18 cellular contexts compared by ENCODE assay signal in genomic region chr6:10547809-10548208, GRCh38. TPM values are rescaled to one million over a fixed set of nuclear protein-coding genes. Genes with fewer than 3 reads are reported as not detected.
DNase-seq lines count a peak whose midpoint lies in the region; ATAC-seq and TF ChIP-seq lines count a peak whose summit lies in the region.
"Had no signal": no experiment of that assay in that cellular context is flagged by ENCODE, and none has a peak within 500 bp of the region (broad histone marks: within the 10 kb centered on the region; RNA-seq: fewer than 3 reads in every experiment).

No MANE protein-coding gene starts in this region.

- no peak for TF ChIP-seq CTCF in right atrium auricular region (IDR thresholded peaks at IDR 0.05)
- no peak for TF ChIP-seq CTCF in gastroesophageal sphincter (IDR thresholded peaks at IDR 0.05)
- TF ChIP-seq CTCF in thoracic aorta (IDR thresholded peaks at IDR 0.05) = no peak
- no peak for TF ChIP-seq CTCF in mesothelial cell of epicardium (IDR thresholded peaks at IDR 0.05; ENCODE audit: unreplicated experiment)

- peaks cover 9% of the 10 kb centered on the region for H3K4me1 Mint-ChIP-seq in mesothelial cell of epicardium

- TF ChIP-seq EP300 in gastroesophageal sphincter (IDR thresholded peaks at IDR 0.05) = no peak

- no peak for DNase-seq in Right ventricle myocardium superior
- no peak for DNase-seq in right atrium auricular region (ENCODE audit: low spot score)
- no peak for DNase-seq in Karpas-422
- no peak for DNase-seq in thoracic aorta (ENCODE audit: low spot score)
- no peak for DNase-seq in mesothelial cell of epicardium (ENCODE audit: low spot score in 2 of 2, unreplicated experiment in 2 of 2)
- DNase-seq: 8988T; CD4-positive, alpha-beta memory T cell; DMS153; DMS79; GDM1; HCEC 1CT had no signal

- H3K4me1 ChIP-seq in right atrium auricular region = no peaks in the 10 kb centered on the region
- peaks cover 2% of the 10 kb centered on the region; the same call in 1 of the 2 replicates for H3K4me1 ChIP-seq in Karpas-422 (ENCODE audit: low read length)
- peaks cover under 1 to 51% (median 8%) of the 10 kb centered on the region in 3 donors for H3K4me1 ChIP-seq in gastroesophageal sphincter
- peaks cover 30 to 51% of the 10 kb centered on the region in 2 donors for H3K4me1 ChIP-seq in thoracic aorta (ENCODE audit: control insufficient read depth in 1 of 2, low read depth in 2 of 2)
- H3K4me1 ChIP-seq: BLaER1 had no signal

- H3K36me3 ChIP-seq in right atrium auricular region = no peaks in the 10 kb centered on the region
- no peaks in the 10 kb centered on the region; the same call in 1 of the 2 replicates for H3K36me3 ChIP-seq in Karpas-422 (ENCODE audit: insufficient read depth, low read length)
- no peaks in the 10 kb centered on the region for H3K36me3 ChIP-seq in gastroesophageal sphincter
- H3K36me3 ChIP-seq in thoracic aorta = no peaks in the 10 kb centered on the region
- H3K36me3 ChIP-seq: BLaER1 had no signal

- no peak overlapping the region for H3K9ac ChIP-seq in Karpas-422 (ENCODE audit: low read length)
- H3K9ac ChIP-seq: BLaER1 had no signal

- ATAC-seq in Right ventricle myocardium superior (ENCODE audit: poor library complexity) (peak; percentile 70), gastroesophageal sphincter (no peak), thoracic aorta (ENCODE audit: insufficient number of reproducible peaks, low FRiP score, low read depth) (no peak), HG03520 (IDR thresholded peaks at IDR 0.05; ENCODE audit: unreplicated experiment) (no peak), GM18519 (IDR thresholded peaks at IDR 0.05; ENCODE audit: low FRiP score, unreplicated experiment) (no peak)
- ATAC-seq: HepG2 had no signal

- H3K27ac Mint-ChIP-seq in mesothelial cell of epicardium = no peak overlapping the region
- H3K27ac Mint-ChIP-seq: CD4-positive, alpha-beta memory T cell; IgD-negative memory B cell had no signal

- no peaks in the 10 kb centered on the region for H3K27me3 Mint-ChIP-seq in mesothelial cell of epicardium (ENCODE audit: low read depth)
- H3K27me3 Mint-ChIP-seq: CD4-positive, alpha-beta memory T cell; IgD-negative memory B cell had no signal

- H4K20me1 ChIP-seq in Karpas-422 (ENCODE audit: insufficient read depth, low read depth, low read length) = no peaks in the 10 kb centered on the region
- H4K20me1 ChIP-seq: BLaER1 had no signal

- H2AFZ ChIP-seq in Karpas-422 (ENCODE audit: low read length) = no peak overlapping the region

- H3K27ac ChIP-seq in right atrium auricular region = no peak overlapping the region
- H3K27ac ChIP-seq in Karpas-422 (ENCODE audit: low read length) = peak overlapping the region; percentile 11; the same call in 1 of the 2 replicates
- peak overlapping the region; percentile 5 to 86 (median 45) for H3K27ac ChIP-seq in gastroesophageal sphincter
- H3K27ac ChIP-seq in thoracic aorta = peak overlapping the region; percentile 92 to 96
- H3K27ac ChIP-seq: BLaER1 had no signal

- intact Hi-C loops in Right ventricle myocardium superior (cut with DNase I) = no loop called here

- no peak overlapping the region for H3K4me2 ChIP-seq in Karpas-422 (ENCODE audit: low read depth, low read length, poor library complexity, severe bottlenecking)
- H3K4me2 ChIP-seq: BLaER1 had no signal

- no peak overlapping the region for H3K4me3 ChIP-seq in right atrium auricular region
- no peak overlapping the region for H3K4me3 ChIP-seq in Karpas-422 (ENCODE audit: low read length)
- no peak overlapping the region for H3K4me3 ChIP-seq in gastroesophageal sphincter
- no peak overlapping the region for H3K4me3 ChIP-seq in thoracic aorta
- H3K4me3 ChIP-seq: BLaER1 had no signal

- no peaks in the 10 kb centered on the region for H3K9me3 ChIP-seq in right atrium auricular region
- H3K9me3 ChIP-seq in Karpas-422 (ENCODE audit: low read length) = no peaks in the 10 kb centered on the region
- no peaks in the 10 kb centered on the region for H3K9me3 ChIP-seq in gastroesophageal sphincter
- no peaks in the 10 kb centered on the region for H3K9me3 ChIP-seq in thoracic aorta
- H3K9me3 ChIP-seq: BLaER1 had no signal

- no peaks in the 10 kb centered on the region for H3K9me3 Mint-ChIP-seq in mesothelial cell of epicardium
- H3K9me3 Mint-ChIP-seq: CD4-positive, alpha-beta memory T cell; IgD-negative memory B cell had no signal

- peaks cover 82% of the 10 kb centered on the region for H3K79me2 ChIP-seq in Karpas-422 (ENCODE audit: low read length)

- TF ChIP-seq POLR2A in gastroesophageal sphincter (IDR thresholded peaks at IDR 0.05) = no peak

- peaks cover 5% of the 10 kb centered on the region for H3K36me3 Mint-ChIP-seq in mesothelial cell of epicardium
- H3K36me3 Mint-ChIP-seq: CD4-positive, alpha-beta memory T cell had no signal

- H3K9me2 ChIP-seq in Karpas-422 (replicated peaks; ENCODE audit: insufficient read depth, low read length) = no peaks in the 10 kb centered on the region

- H3K4me3 Mint-ChIP-seq in mesothelial cell of epicardium = no peak overlapping the region
- H3K4me3 Mint-ChIP-seq: CD14-positive monocyte; CD4-positive, alpha-beta memory T cell; IgD-negative memory B cell had no signal

- no peaks in the 10 kb centered on the region for H3K27me3 ChIP-seq in right atrium auricular region
- no peaks in the 10 kb centered on the region for H3K27me3 ChIP-seq in Karpas-422 (ENCODE audit: low read length)
- no peaks in the 10 kb centered on the region for H3K27me3 ChIP-seq in gastroesophageal sphincter
- H3K27me3 ChIP-seq in thoracic aorta (replicated peaks; ENCODE audit: insufficient read depth) = no peaks in the 10 kb centered on the region
- H3K27me3 ChIP-seq: BLaER1 had no signal

RNA-seq across cellular contexts. Expression of gene GCNT2, which starts 26.7 kb away (rescaled TPM):
- total RNA-seq in Right ventricle myocardium superior (37.1 TPM), right atrium auricular region (10 to 100 TPM in 1 of 2 donors, 1 to 10 TPM in 1; 3.3 to 13.5 TPM), gastroesophageal sphincter (10 to 100 TPM; 14.9 to 36.7 (median 23.6) TPM), thoracic aorta (10 to 100 TPM; 29.1 to 44.9 TPM), mesothelial cell of epicardium (29.3 to 35.0 TPM (median 32.2 TPM) in 3 replicates)
- total RNA-seq in Karpas-422 (2014; rRNA removed; shearing (Covaris generic); ENCODE audit: low replicate concordance) = 15.1 and 21.3 TPM in 2 replicates

Comparison
In these comparisons a context has a peak if more than half of its experiments do, and no peak if none do; other contexts are left out.
1. H3K27ac ChIP-seq: peak in Karpas-422 (single experiment), gastroesophageal sphincter (4 of 4) and thoracic aorta (2 of 2); none in right atrium auricular region (0 of 2).